In genomic region chr10:86287966-86288579, GRCh38 we compare ENCODE assay signal across 21 cellular contexts.
DNase-seq lines count a peak whose midpoint lies in the region; ATAC-seq lines count a peak whose summit lies in the region.
"Had no signal": no experiment of that assay in that cellular context is flagged by ENCODE, and none has a peak within 500 bp of the region (broad histone marks: within the 10 kb centered on the region; RNA-seq: fewer than 3 reads in every experiment).

No MANE protein-coding gene starts in this region.

- no peaks in the 10 kb centered on the region for H3K36me3 Mint-ChIP-seq in activated T-helper 2 cell treated with anti-CD3 and anti-CD28 coated beads, Interferon-gamma antibody, Interleukin-2, Interleukin-4, amounts not matched to agents 10 μg/mL and 5 μg/mL and 100 μg/mL, durations not matched to agents 14 hours and 24 hours and 36 hours (ENCODE audit: low read depth)
- H3K36me3 Mint-ChIP-seq in stimulated activated naive B cell treated with anti-CD40 and anti-IgM and Interleukin-4, amounts not matched to agents 10 μg/mL and 1 μg/mL and 100 μg/mL, for 72 hours: no peaks in the 10 kb centered on the region
- H3K36me3 Mint-ChIP-seq: CD4-positive, alpha-beta memory T cell; immature natural killer cell had no signal

- H3K27me3 Mint-ChIP-seq in activated T-helper 2 cell treated with anti-CD3 and anti-CD28 coated beads, Interferon-gamma antibody, Interleukin-2, Interleukin-4, amounts not matched to agents 10 μg/mL and 5 μg/mL and 100 μg/mL, durations not matched to agents 14 hours and 24 hours and 36 hours (ENCODE audit: low read depth): no peaks in the 10 kb centered on the region
- peaks cover 14 to 17% of the 10 kb centered on the region in 2 donors for H3K27me3 Mint-ChIP-seq in stimulated activated naive B cell treated with anti-CD40 and anti-IgM and Interleukin-4, amounts not matched to agents 10 μg/mL and 1 μg/mL and 100 μg/mL, for 72 hours

- DNase-seq in DMS79 (lab: John Stamatoyannopoulos, UW) (peak; percentile 5), DMS79 treated with DMSO at 0.1 percent for 48 hours (lab: John Stamatoyannopoulos, UW) (no peak), NCI-H1092 (lab: John Stamatoyannopoulos, UW) (peak; percentile 30), HPDE6-E6E7 (ENCODE audit: extremely low spot score) (no peak)
- peak; percentile 0 for DNase-seq in activated T-helper 2 cell treated with anti-CD3 and anti-CD28 coated beads, Interferon-gamma antibody, Interleukin-2, Interleukin-4, amounts not matched to agents 10 μg/mL and 5 μg/mL and 100 μg/mL, durations not matched to agents 14 hours and 24 hours and 36 hours (ENCODE audit: low spot score)
- peak; percentile 36 for DNase-seq in stimulated activated naive B cell treated with anti-CD40 and anti-IgM and Interleukin-4, amounts not matched to agents 10 μg/mL and 1 μg/mL and 100 μg/mL, for 72 hours
- DNase-seq: activated gamma-delta T cell treated with Interleukin-2 at 50 U/mL for 16 hours; anterior cingulate cortex; CD4-positive, alpha-beta memory T cell; erythroblast; H7; immature natural killer cell; mesendoderm; MM.1S; NCI-H446 treated with DMSO at 0.1 percent for 48 hours; nephron progenitor cell; stimulated activated CD4-positive, alpha-beta T cell treated with anti-CD3 and anti-CD28 coated beads, Interleukin-1b, Interleukin-23, amount 100 ng/mL, for 48 hours; SW 1271 had no signal

- H3K27ac Mint-ChIP-seq in activated T-helper 2 cell treated with anti-CD3 and anti-CD28 coated beads, Interferon-gamma antibody, Interleukin-2, Interleukin-4, amounts not matched to agents 10 μg/mL and 5 μg/mL and 100 μg/mL, durations not matched to agents 14 hours and 24 hours and 36 hours: no peak overlapping the region
- no peak overlapping the region for H3K27ac Mint-ChIP-seq in stimulated activated naive B cell treated with anti-CD40 and anti-IgM and Interleukin-4, amounts not matched to agents 10 μg/mL and 1 μg/mL and 100 μg/mL, for 72 hours
- H3K27ac Mint-ChIP-seq: CD4-positive, alpha-beta memory T cell; immature natural killer cell; nephron progenitor cell had no signal

- H3K4me3 Mint-ChIP-seq in activated T-helper 2 cell treated with anti-CD3 and anti-CD28 coated beads, Interferon-gamma antibody, Interleukin-2, Interleukin-4, amounts not matched to agents 10 μg/mL and 5 μg/mL and 100 μg/mL, durations not matched to agents 14 hours and 24 hours and 36 hours (ENCODE audit: low read depth): no peak overlapping the region
- no peak overlapping the region for H3K4me3 Mint-ChIP-seq in stimulated activated naive B cell treated with anti-CD40 and anti-IgM and Interleukin-4, amounts not matched to agents 10 μg/mL and 1 μg/mL and 100 μg/mL, for 72 hours
- H3K4me3 Mint-ChIP-seq: CD4-positive, alpha-beta memory T cell; immature natural killer cell; nephron progenitor cell had no signal

- H3K4me1 Mint-ChIP-seq in activated T-helper 2 cell treated with anti-CD3 and anti-CD28 coated beads, Interferon-gamma antibody, Interleukin-2, Interleukin-4, amounts not matched to agents 10 μg/mL and 5 μg/mL and 100 μg/mL, durations not matched to agents 14 hours and 24 hours and 36 hours (ENCODE audit: low read depth): no peaks in the 10 kb centered on the region
- peaks cover 6 to 21% of the 10 kb centered on the region in 2 donors for H3K4me1 Mint-ChIP-seq in stimulated activated naive B cell treated with anti-CD40 and anti-IgM and Interleukin-4, amounts not matched to agents 10 μg/mL and 1 μg/mL and 100 μg/mL, for 72 hours
- H3K4me1 Mint-ChIP-seq: CD4-positive, alpha-beta memory T cell; immature natural killer cell; nephron progenitor cell had no signal

- peak; percentile 61 to 65 for ATAC-seq in stimulated activated naive B cell treated with anti-CD40 and anti-IgM and Interleukin-4, amounts not matched to agents 10 μg/mL and 1 μg/mL and 100 μg/mL, for 72 hours (replicated peaks)
- ATAC-seq in HG03280 (IDR thresholded peaks at IDR 0.05; ENCODE audit: unreplicated experiment) (no peak), HG02840 (IDR thresholded peaks at IDR 0.05; ENCODE audit: low FRiP score, unreplicated experiment) (no peak)
- ATAC-seq: Panc1 had no signal

- intact Hi-C loops in activated T-helper 2 cell treated with anti-CD3 and anti-CD28 coated beads, Interferon-gamma antibody, Interleukin-2, Interleukin-4, amounts not matched to agents 10 μg/mL and 5 μg/mL and 100 μg/mL, durations not matched to agents 14 hours and 24 hours and 36 hours (cut with micrococcal nuclease): no loop called here

- H3K9me3 Mint-ChIP-seq in activated T-helper 2 cell treated with anti-CD3 and anti-CD28 coated beads, Interferon-gamma antibody, Interleukin-2, Interleukin-4, amounts not matched to agents 10 μg/mL and 5 μg/mL and 100 μg/mL, durations not matched to agents 14 hours and 24 hours and 36 hours: no peaks in the 10 kb centered on the region
- H3K9me3 Mint-ChIP-seq in stimulated activated naive B cell treated with anti-CD40 and anti-IgM and Interleukin-4, amounts not matched to agents 10 μg/mL and 1 μg/mL and 100 μg/mL, for 72 hours: peaks cover 0 to 4% of the 10 kb centered on the region in 2 donors
- H3K9me3 Mint-ChIP-seq: immature natural killer cell, nephron progenitor cell had no signal

Comparison
In these comparisons a context has a peak if more than half of its experiments do, and no peak if none do; other contexts are left out.
1. DNase-seq: peak in DMS79 (single experiment), NCI-H1092 (single experiment), activated T-helper 2 cell treated with anti-CD3 and anti-CD28 coated beads, Interferon-gamma antibody, Interleukin-2, Interleukin-4, amounts not matched to agents 10 μg/mL and 5 μg/mL and 100 μg/mL, durations not matched to agents 14 hours and 24 hours and 36 hours (single experiment) and stimulated activated naive B cell treated with anti-CD40 and anti-IgM and Interleukin-4, amounts not matched to agents 10 μg/mL and 1 μg/mL and 100 μg/mL, for 72 hours (single experiment); none in DMS79 treated with DMSO at 0.1 percent for 48 hours (single experiment) and HPDE6-E6E7 (single experiment).
2. ATAC-seq: peak in stimulated activated naive B cell treated with anti-CD40 and anti-IgM and Interleukin-4, amounts not matched to agents 10 μg/mL and 1 μg/mL and 100 μg/mL, for 72 hours (2 of 2); none in HG03280 (single experiment) and HG02840 (single experiment).